ENCODE assay signal across 1 cellular context in genomic region chr19:57583104-57583520, GRCh38.
TF ChIP-seq lines count a peak whose summit lies in the region.

No MANE protein-coding gene starts in this region.

TF ChIP-seq in SK-N-SH, 30 proteins besides CTCF, POLR2A, EP300 and RAD21 (continued from another document):
- TF ChIP-seq REST (IDR thresholded peaks at IDR 0.05; ENCODE audit: low read depth, low read length), result no peak
- no peak for TF ChIP-seq PBX3 (IDR thresholded peaks at IDR 0.05)
- TF ChIP-seq ELF1 (IDR thresholded peaks at IDR 0.05), result no peak
- no peak for TF ChIP-seq EZH2phosphoT487 (IDR thresholded peaks at IDR 0.05; ENCODE audit: borderline replicate concordance, low read depth)
- TF ChIP-seq IRF3 (IDR thresholded peaks at IDR 0.05; ENCODE audit: low read depth, low read length), result no peak
- no peak for TF ChIP-seq FOSL2 (IDR thresholded peaks at IDR 0.05; ENCODE audit: borderline replicate concordance, low read depth)
- no peak for TF ChIP-seq SMC3 (IDR thresholded peaks at IDR 0.05; ENCODE audit: low read depth, low read length)
- TF ChIP-seq RCOR1 (IDR thresholded peaks at IDR 0.05; ENCODE audit: low read length), result no peak
- TF ChIP-seq CHD2 (IDR thresholded peaks at IDR 0.05; ENCODE audit: low read length, partially characterized antibody), result no peak
- TF ChIP-seq GABPA (IDR thresholded peaks at IDR 0.05; ENCODE audit: low read depth), result no peak
- TF ChIP-seq NRF1 (IDR thresholded peaks at IDR 0.05; ENCODE audit: low read depth, low read length), result no peak
- no peak for TF ChIP-seq FOXM1 (IDR thresholded peaks at IDR 0.05; ENCODE audit: low read depth)
- no peak for TF ChIP-seq MAX (IDR thresholded peaks at IDR 0.05; ENCODE audit: low read depth)
- no peak for TF ChIP-seq TEAD4 (IDR thresholded peaks at IDR 0.05; ENCODE audit: borderline replicate concordance, insufficient read depth)
